ENCODE assay signal across 24 cellular contexts in the genomic region with DNA sequence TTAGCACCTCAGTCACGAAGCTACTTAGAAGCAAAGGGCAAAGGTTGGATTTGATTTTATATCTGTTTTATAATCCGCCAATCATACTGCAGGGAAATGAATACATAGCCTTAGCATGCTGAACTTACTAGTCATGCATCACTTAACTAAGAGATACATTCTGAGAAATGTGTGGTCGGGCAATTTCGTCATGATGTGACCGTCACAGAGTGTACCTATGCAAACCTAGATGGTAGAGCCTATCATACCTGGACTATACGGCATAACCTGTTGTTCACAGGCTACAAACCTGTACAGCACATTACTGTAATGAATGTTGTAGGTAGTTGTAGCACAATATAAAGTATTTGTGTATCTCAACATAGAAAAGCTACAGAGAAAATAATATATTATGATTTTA.
"Had no signal": no experiment of that assay in that cellular context is flagged by ENCODE, and none has a peak within 500 bp of the region (broad histone marks: within the 10 kb centered on the region; RNA-seq: fewer than 3 reads in every experiment).

No MANE protein-coding gene starts in this region.

- H3K4me3 ChIP-seq: esophagus squamous epithelium, hepatocyte, lung, neural progenitor cell, ovary, right atrium auricular region, sigmoid colon, skin epidermis, stomach had no signal

- H3K27me3 ChIP-seq: esophagus squamous epithelium, hepatocyte, neural progenitor cell, ovary, right atrium auricular region, sigmoid colon, stomach had no signal

- H3K27ac Mint-ChIP-seq: natural killer cell treated with Interleukin-12 subunit alpha and Interleukin-12 subunit beta and Interleukin-15 and Interleukin-18, amount 100 ng/mL, for 72 hours; neural progenitor cell had no signal

- H3K36me3 Mint-ChIP-seq: natural killer cell treated with Interleukin-12 subunit alpha and Interleukin-12 subunit beta and Interleukin-15 and Interleukin-18, amount 100 ng/mL, for 72 hours; neural progenitor cell had no signal

- H3K4me1 ChIP-seq: esophagus squamous epithelium, neural progenitor cell, right atrium auricular region, sigmoid colon, stomach had no signal

- H3K4me3 Mint-ChIP-seq: natural killer cell treated with Interleukin-12 subunit alpha and Interleukin-12 subunit beta and Interleukin-15 and Interleukin-18, amount 100 ng/mL, for 72 hours; neural progenitor cell had no signal

- H3K9me3 Mint-ChIP-seq: neural progenitor cell had no signal

- H3K27me3 Mint-ChIP-seq: natural killer cell treated with Interleukin-12 subunit alpha and Interleukin-12 subunit beta and Interleukin-15 and Interleukin-18, amount 100 ng/mL, for 72 hours had no signal

- ATAC-seq: left cardiac atrium; left ventricle myocardium superior; natural killer cell treated with Interleukin-12 subunit alpha and Interleukin-12 subunit beta and Interleukin-15 and Interleukin-18, amount 100 ng/mL, for 72 hours had no signal

- H3K27ac ChIP-seq: epithelial cell of prostate, esophagus squamous epithelium, hepatocyte, neural progenitor cell, ovary, right atrium auricular region, sigmoid colon, skin epidermis, stomach had no signal

- H3K9me3 ChIP-seq: esophagus squamous epithelium, ovary, right atrium auricular region, sigmoid colon, stomach had no signal

- DNase-seq: effector memory CD4-positive, alpha-beta T cell; esophagus squamous epithelium; foreskin fibroblast; kidney; left cardiac atrium; left ventricle myocardium superior; mesenchymal stem cell; midbrain; nucleus accumbens; ovary; sigmoid colon; stimulated activated CD4-positive, alpha-beta T cell treated with anti-CD3 and anti-CD28 coated beads, Interleukin-2, amount 100 ng/mL, for 24 hours; stimulated activated CD4-positive, alpha-beta T cell treated with anti-CD3 and anti-CD28 coated beads, Interleukin-4, amount 100 ng/mL, for 4 hours; stimulated activated naive CD4-positive, alpha-beta T cell; stomach; substantia nigra; trophoblast cell had no signal

- H3K36me3 ChIP-seq: esophagus squamous epithelium, neural progenitor cell, ovary, right atrium auricular region, sigmoid colon, stomach had no signal

- H3K4me1 Mint-ChIP-seq: neural progenitor cell had no signal
